Comparison of ENCODE assay signal across 8 cellular contexts in genomic region chr11:107457205-107457557, GRCh38. TPM values are rescaled to one million over a fixed set of nuclear protein-coding genes. Genes with fewer than 3 reads are reported as not detected.
DNase-seq lines count a peak whose midpoint lies in the region; ATAC-seq and TF ChIP-seq lines count a peak whose summit lies in the region.

No MANE protein-coding gene starts in this region.

- H3F3A ChIP-seq in SK-N-SH (replicated peaks; ENCODE audit: insufficient read depth): peaks cover 6% of the 10 kb centered on the region

- H3K27me3 Mint-ChIP-seq in endodermal cell (ENCODE audit: insufficient read depth): peaks cover 9% of the 10 kb centered on the region
- peaks cover 0 to 6% (median 0%) of the 10 kb centered on the region in 5 donors for H3K27me3 Mint-ChIP-seq in naive thymus-derived CD4-positive, alpha-beta T cell

- H3K4me1 ChIP-seq in SK-N-SH (ENCODE audit: control insufficient read depth in 1 of 2, insufficient read depth in 2 of 2, low read depth in 1 of 2, low read length in 1 of 2) (peaks cover 4 to 18% of the 10 kb centered on the region in 2 experiments; a peak in 3 of 4 replicates), endodermal cell (ENCODE audit: control insufficient read depth, insufficient read depth, low read length) (no peaks in the 10 kb centered on the region)
- peaks cover 7 to 13% of the 10 kb centered on the region in 2 donors for H3K4me1 ChIP-seq in naive thymus-derived CD4-positive, alpha-beta T cell (ENCODE audit: control insufficient read depth in 2 of 2, insufficient read depth in 2 of 2, low read length in 2 of 2)

- H3K4me1 Mint-ChIP-seq in endodermal cell: peaks cover 9% of the 10 kb centered on the region
- peaks cover 19 to 53% (median 34%) of the 10 kb centered on the region in 7 donors for H3K4me1 Mint-ChIP-seq in naive thymus-derived CD4-positive, alpha-beta T cell

- 1% methylated on average over 6 of the region's 6 CpGs for WGBS in SK-N-SH (ENCODE audit: low lambda C conversion rate)
- WGBS in endodermal cell (ENCODE audit: insufficient coverage in 1 of 2, insufficient read length in 1 of 2), 2 experiments: 0 to 2% methylated on average over 6 of the region's 6 CpGs

- peak overlapping the region; percentile 51 to 59; a peak in 3 of 4 replicates for H3K27ac ChIP-seq in SK-N-SH (ENCODE audit: low read depth in 2 of 2, low read length in 1 of 2)
- no peak overlapping the region for H3K27ac ChIP-seq in endodermal cell (ENCODE audit: low read depth, low read length)
- H3K27ac ChIP-seq in naive thymus-derived CD4-positive, alpha-beta T cell (ENCODE audit: low read depth, low read length): peak overlapping the region; percentile 82

- DNase-seq in AG10803 (ENCODE audit: low read depth): no peak
- peak; percentile 15 for DNase-seq in SK-N-SH
- DNase-seq in endodermal cell: no peak
- DNase-seq in naive thymus-derived CD4-positive, alpha-beta T cell: peak in 1 of 9 donors; percentile 9
- DNase-seq in HuH-7 (ENCODE audit: low spot score): no peak
- no peak for DNase-seq in C1 segment of cervical spinal cord (lab: John Stamatoyannopoulos, UW)

- no peak for TF ChIP-seq CTCF in AG10803 (conservative IDR thresholded peaks at IDR 0.05; ENCODE audit: low read length)
- no peak for TF ChIP-seq CTCF in SK-N-SH (IDR thresholded peaks at IDR 0.05)
- no peak for TF ChIP-seq CTCF in endodermal cell (conservative IDR thresholded peaks at IDR 0.05)

- peak overlapping the region; percentile 96 for H3K4me3 ChIP-seq in AG10803 (ENCODE audit: low read length)
- H3K4me3 ChIP-seq in SK-N-SH (ENCODE audit: low read depth in 2 of 2, low read length in 1 of 2): peak overlapping the region; percentile 87 to 97
- peak overlapping the region; percentile 93 for H3K4me3 ChIP-seq in endodermal cell (ENCODE audit: low read length)
- peak overlapping the region; percentile 91 for H3K4me3 ChIP-seq in naive thymus-derived CD4-positive, alpha-beta T cell (ENCODE audit: low read length)

- no peaks in the 10 kb centered on the region for H3K9me2 ChIP-seq in SK-N-SH

- H3K79me2 ChIP-seq in SK-N-SH (ENCODE audit: insufficient read depth): peaks cover 21% of the 10 kb centered on the region

- peak overlapping the region; percentile 81 for H3K9ac ChIP-seq in SK-N-SH
- peak overlapping the region; percentile 74 for H3K9ac ChIP-seq in endodermal cell (ENCODE audit: extremely low read depth, low read length, poor library complexity, severe bottlenecking)

- intact Hi-C loops in naive thymus-derived CD4-positive, alpha-beta T cell (cut with micrococcal nuclease): loop anchor here (1.0 to 5.0 kb wide), 15 partner anchors 58 to 1435 kb away; partner anchors contain the start of genes AASDHPPT (in 2 of the 2), ALKBH8 (in 2 of the 2), C11orf65 (in 2 of the 2) and KBTBD3 (in 2 of the 2)

- CTCF ChIA-PET in SK-N-SH (lab: Yijun Ruan, JAX): interaction anchor here (1.5 kb wide), 1 partner anchor 232 kb away, joined by 3 read pairs; no protein-coding TSS in a partner anchor
- CTCF ChIA-PET in naive thymus-derived CD4-positive, alpha-beta T cell (lab: Charles Lee): interaction anchor here (0.6 to 1.4 kb wide), 3 partner anchors 10 to 776 kb away, joined by 3 to 4 read pairs (median 3); no protein-coding TSS in a partner anchor

- peak overlapping the region; percentile 72 for H3K4me2 ChIP-seq in SK-N-SH

- peak overlapping the region; percentile 94 for H2AFZ ChIP-seq in SK-N-SH (ENCODE audit: low read depth)

- no peaks in the 10 kb centered on the region for H3K9me3 Mint-ChIP-seq in endodermal cell
- H3K9me3 Mint-ChIP-seq in naive thymus-derived CD4-positive, alpha-beta T cell: peaks cover 0 to 2% (median 0%) of the 10 kb centered on the region in 11 donors

- ATAC-seq in GM18867 (IDR thresholded peaks at IDR 0.05; ENCODE audit: unreplicated experiment) (peak; percentile 36), HG03066 (IDR thresholded peaks at IDR 0.05; ENCODE audit: low read depth, unreplicated experiment) (peak; percentile 50)
- peak; percentile 27 for ATAC-seq in naive thymus-derived CD4-positive, alpha-beta T cell

- H3K4me3 Mint-ChIP-seq in endodermal cell: peak overlapping the region; percentile 75
- H3K4me3 Mint-ChIP-seq in naive thymus-derived CD4-positive, alpha-beta T cell: peak overlapping the region; percentile 84 to 100 (median 93)

- peaks cover 14% of the 10 kb centered on the region for H3K36me3 Mint-ChIP-seq in endodermal cell (ENCODE audit: low read depth)
- peaks cover 4 to 20% (median 8%) of the 10 kb centered on the region in 5 donors for H3K36me3 Mint-ChIP-seq in naive thymus-derived CD4-positive, alpha-beta T cell

- H3K27me3 ChIP-seq in SK-N-SH (ENCODE audit: insufficient read depth) (no peaks in the 10 kb centered on the region), endodermal cell (ENCODE audit: control insufficient read depth, insufficient read depth, low read length, poor library complexity, severe bottlenecking) (peaks cover 4% of the 10 kb centered on the region)
- no peaks in the 10 kb centered on the region for H3K27me3 ChIP-seq in naive thymus-derived CD4-positive, alpha-beta T cell (ENCODE audit: control insufficient read depth in 2 of 2, insufficient read depth in 2 of 2, low read length in 2 of 2)

- no peaks in the 10 kb centered on the region for H3K9me3 ChIP-seq in SK-N-SH
- no peaks in the 10 kb centered on the region for H3K9me3 ChIP-seq in endodermal cell (ENCODE audit: control insufficient read depth, low read length)
- H3K9me3 ChIP-seq in naive thymus-derived CD4-positive, alpha-beta T cell (ENCODE audit: control insufficient read depth in 2 of 3, low read length in 3 of 3): no peaks in the 10 kb centered on the region

- TF ChIP-seq EP300 in SK-N-SH (IDR thresholded peaks at IDR 0.05; ENCODE audit: borderline replicate concordance in 1 of 2, low read depth in 1 of 2, low read length in 1 of 2): no peak

- H3K27ac Mint-ChIP-seq in endodermal cell: peak overlapping the region; percentile 94
- peak overlapping the region; percentile 87 to 98 (median 96) for H3K27ac Mint-ChIP-seq in naive thymus-derived CD4-positive, alpha-beta T cell

- H3K36me3 ChIP-seq in SK-N-SH (replicated peaks in 1 of 2; ENCODE audit: control insufficient read depth in 1 of 2, insufficient read depth in 2 of 2, low read length in 1 of 2) (peaks cover 13 to 24% of the 10 kb centered on the region in 2 experiments), endodermal cell (ENCODE audit: control insufficient read depth, insufficient read depth, low read length) (peaks cover 26% of the 10 kb centered on the region)
- H3K36me3 ChIP-seq in naive thymus-derived CD4-positive, alpha-beta T cell (ENCODE audit: control insufficient read depth in 2 of 3, insufficient read depth in 3 of 3, low read length in 3 of 3): peaks cover 0 to 26% (median 5%) of the 10 kb centered on the region in 3 experiments

- POLR2A ChIA-PET in SK-N-SH (lab: Yijun Ruan, JAX): no interaction called here
- POLR2A ChIA-PET in naive thymus-derived CD4-positive, alpha-beta T cell (lab: Charles Lee): interaction anchor here (0.6 to 3.5 kb wide), 7 partner anchors 10 to 1132 kb away, joined by 3 to 23 read pairs (median 4); partner anchors contain the start of genes ALKBH8 and CUL5

- H4K20me1 ChIP-seq in SK-N-SH (ENCODE audit: insufficient read depth): no peaks in the 10 kb centered on the region

- no peak for TF ChIP-seq RAD21 in SK-N-SH (IDR thresholded peaks at IDR 0.05; ENCODE audit: low read length)

TF ChIP-seq in SK-N-SH, 30 proteins besides CTCF, POLR2A, EP300 and RAD21:
- TF ChIP-seq TEAD4 (IDR thresholded peaks at IDR 0.05; ENCODE audit: borderline replicate concordance, insufficient read depth): no peak
- no peak for TF ChIP-seq GATA2 (CRISPR knock-in tag; IDR thresholded peaks at IDR 0.05)

RNA-seq across cellular contexts. Expression of gene CWF19L2, which starts 0.4 kb away (rescaled TPM):
- polyA plus RNA-seq in SK-N-SH (2012; rRNA removed): 0.74 and 0.83 TPM in 2 replicates
- polyA plus RNA-seq in SK-N-SH (2012; cell fraction: cytosol; rRNA removed): 1.2 and 1.7 TPM in 2 replicates
- polyA plus RNA-seq in SK-N-SH (2012; cell fraction: nucleus; rRNA removed): 0.52 and 1.0 TPM in 2 replicates
- total RNA-seq in endodermal cell: 10 to 100 TPM; 21.1 to 27.4 TPM
- polyA plus RNA-seq in endodermal cell (2013, experiment 1 of 2): 13.5 TPM
- polyA plus RNA-seq in endodermal cell (2013, experiment 2 of 2): 13.8 TPM
- total RNA-seq in naive thymus-derived CD4-positive, alpha-beta T cell: 10 to 100 TPM; 17.0 to 38.9 (median 27.2) TPM
- 10 to 100 TPM in 1 of 2 donors, 1 to 10 TPM in 1; 9.6 to 10.1 TPM for polyA plus RNA-seq in naive thymus-derived CD4-positive, alpha-beta T cell
